9 cellular contexts compared by ENCODE assay signal in the genomic region with DNA sequence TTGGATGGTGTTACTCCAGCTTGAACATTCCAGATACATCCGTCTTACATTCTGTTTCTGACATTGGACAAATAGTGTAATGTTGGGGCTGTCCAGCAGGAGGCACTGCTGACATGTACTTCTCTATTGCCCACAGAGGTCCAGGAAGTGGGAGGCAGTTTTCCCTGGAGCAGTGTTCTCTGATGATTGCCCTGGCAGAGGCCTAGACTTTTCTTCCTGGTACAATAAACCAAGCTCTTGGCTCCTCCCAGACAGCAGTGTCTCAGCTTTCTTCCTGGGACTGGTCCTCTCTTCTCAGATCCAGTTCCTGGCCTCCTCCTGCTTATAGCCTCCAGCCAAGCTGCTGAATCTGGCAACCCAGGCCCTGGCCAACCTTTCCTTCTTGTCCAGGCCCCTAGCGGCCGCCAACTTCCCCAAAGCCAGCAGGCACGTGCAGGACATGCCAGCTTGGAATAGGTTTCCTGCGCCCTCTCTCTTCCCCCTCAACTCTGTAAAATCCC. TPM values are rescaled to one million over a fixed set of nuclear protein-coding genes. Genes with fewer than 3 reads are reported as not detected.
DNase-seq lines count a peak whose midpoint lies in the region; ATAC-seq and TF ChIP-seq lines count a peak whose summit lies in the region.
"Had no signal": no experiment of that assay in that cellular context is flagged by ENCODE, and none has a peak within 500 bp of the region (broad histone marks: within the 10 kb centered on the region; RNA-seq: fewer than 3 reads in every experiment).

No MANE protein-coding gene starts in this region.

- no TSS peak for BruUV-seq in OCI-LY7 (replicated peaks; lab: Mats Ljungman, UMichigan)

- TF ChIP-seq EP300 in neural cell (conservative IDR thresholded peaks at IDR 0.05; ENCODE audit: poor library complexity, severe bottlenecking), result no peak

- peak; percentile 58 for TF ChIP-seq RAD21 in neural cell (conservative IDR thresholded peaks at IDR 0.05)

- H3K4me1 Mint-ChIP-seq in activated T-helper 2 cell treated with anti-CD3 and anti-CD28 coated beads, Interferon-gamma antibody, Interleukin-2, Interleukin-4, amounts not matched to agents 10 μg/mL and 5 μg/mL and 100 μg/mL, durations not matched to agents 14 hours and 24 hours and 36 hours (ENCODE audit: low read depth), result peaks cover 19% of the 10 kb centered on the region
- peaks cover 8% of the 10 kb centered on the region for H3K4me1 Mint-ChIP-seq in type B pancreatic cell (ENCODE audit: unreplicated experiment)

- peaks cover 8% of the 10 kb centered on the region for H3K27me3 Mint-ChIP-seq in activated T-helper 2 cell treated with anti-CD3 and anti-CD28 coated beads, Interferon-gamma antibody, Interleukin-2, Interleukin-4, amounts not matched to agents 10 μg/mL and 5 μg/mL and 100 μg/mL, durations not matched to agents 14 hours and 24 hours and 36 hours (ENCODE audit: low read depth)
- no peaks in the 10 kb centered on the region for H3K27me3 Mint-ChIP-seq in type B pancreatic cell

- DNase-seq in COLO829 (ENCODE audit: low spot score), result peak; percentile 62
- DNase-seq in HS-5 (ENCODE audit: low read depth), result peak; percentile 53
- DNase-seq in OCI-LY7 (ENCODE audit: low spot score), result peak; percentile 63
- DNase-seq in activated T-helper 2 cell treated with anti-CD3 and anti-CD28 coated beads, Interferon-gamma antibody, Interleukin-2, Interleukin-4, amounts not matched to agents 10 μg/mL and 5 μg/mL and 100 μg/mL, durations not matched to agents 14 hours and 24 hours and 36 hours (ENCODE audit: low spot score), result peak; percentile 36
- DNase-seq in fibroblast of the aortic adventitia (ENCODE audit: low read depth), result peak; percentile 94
- DNase-seq in type B pancreatic cell (ENCODE audit: extremely low spot score, unreplicated experiment), result peak; percentile 79

- H3K9me2 ChIP-seq in OCI-LY7 (ENCODE audit: insufficient read depth, low read length) (no peaks in the 10 kb centered on the region), neural cell (ENCODE audit: insufficient read depth, low read length) (no peaks in the 10 kb centered on the region)

- intact Hi-C loops in OCI-LY7 (cut with micrococcal nuclease; ENCODE audit: unreplicated experiment), result loop anchor here (5.0 kb wide), 1 partner anchor 120 kb away; no protein-coding TSS in a partner anchor
- intact Hi-C loops in activated T-helper 2 cell treated with anti-CD3 and anti-CD28 coated beads, Interferon-gamma antibody, Interleukin-2, Interleukin-4, amounts not matched to agents 10 μg/mL and 5 μg/mL and 100 μg/mL, durations not matched to agents 14 hours and 24 hours and 36 hours (cut with micrococcal nuclease), result loop anchor here (1.0 to 5.0 kb wide), 2 partner anchors 120 to 190 kb away; no protein-coding TSS in a partner anchor

- H3K27ac ChIP-seq in OCI-LY7 (ENCODE audit: low read depth, low read length, poor library complexity, severe bottlenecking) (peak overlapping the region; percentile 72), neural cell (ENCODE audit: low read length) (no peak overlapping the region)

- POLR2A ChIA-PET in OCI-LY7 (lab: Charles Lee), result interaction anchor here (1.2 to 1.8 kb wide), 3 partner anchors 12 to 191 kb away, joined by 3 to 8 read pairs (median 7); no protein-coding TSS in a partner anchor

- no peaks in the 10 kb centered on the region for H3K36me3 Mint-ChIP-seq in activated T-helper 2 cell treated with anti-CD3 and anti-CD28 coated beads, Interferon-gamma antibody, Interleukin-2, Interleukin-4, amounts not matched to agents 10 μg/mL and 5 μg/mL and 100 μg/mL, durations not matched to agents 14 hours and 24 hours and 36 hours (ENCODE audit: low read depth)
- no peaks in the 10 kb centered on the region for H3K36me3 Mint-ChIP-seq in type B pancreatic cell

- no peaks in the 10 kb centered on the region for H4K20me1 ChIP-seq in OCI-LY7 (ENCODE audit: insufficient read depth, low read length)
- H4K20me1 ChIP-seq in neural cell (ENCODE audit: insufficient read depth), result no peaks in the 10 kb centered on the region

- no peak for ATAC-seq in GM21390 (IDR thresholded peaks at IDR 0.05; ENCODE audit: unreplicated experiment)

- H3K27me3 ChIP-seq in neural cell (ENCODE audit: insufficient read depth, low read depth, low read length), result no peaks in the 10 kb centered on the region

- peaks cover 11% of the 10 kb centered on the region; the same call in 1 of the 2 replicates for H3K79me2 ChIP-seq in OCI-LY7 (ENCODE audit: insufficient read depth, low read depth, low read length)
- H3K79me2 ChIP-seq in neural cell (replicated peaks; ENCODE audit: insufficient read depth, low read length), result no peaks in the 10 kb centered on the region

- H3K4me1 ChIP-seq in OCI-LY7 (ENCODE audit: insufficient read depth, low read length, poor library complexity, severe bottlenecking), result peaks cover 86% of the 10 kb centered on the region

- H3K4me3 ChIP-seq in OCI-LY7 (ENCODE audit: low read depth, low read length, poor library complexity, severe bottlenecking), result peak overlapping the region; percentile 72
- H3K4me3 ChIP-seq in fibroblast of the aortic adventitia (ENCODE audit: low read depth, low read length), result no peak overlapping the region
- no peak overlapping the region for H3K4me3 ChIP-seq in neural cell (ENCODE audit: low read length)

- CTCF ChIA-PET in OCI-LY7 (lab: Charles Lee; ENCODE audit: unreplicated experiment), result interaction anchor here (1.0 to 1.6 kb wide), 4 partner anchors 11 to 279 kb away, joined by 3 to 10 read pairs (median 6); no protein-coding TSS in a partner anchor

- H3K4me2 ChIP-seq in OCI-LY7 (ENCODE audit: low read length) (peak overlapping the region; percentile 83), neural cell (ENCODE audit: low read length) (no peak overlapping the region)

- peak; percentile 95 for TF ChIP-seq CTCF in OCI-LY7 (conservative IDR thresholded peaks at IDR 0.05; ENCODE audit: low read length)
- TF ChIP-seq CTCF in fibroblast of the aortic adventitia (IDR thresholded peaks at IDR 0.05; ENCODE audit: insufficient read depth, low read length), result peak; percentile 84
- peak; percentile 67 for TF ChIP-seq CTCF in neural cell (IDR thresholded peaks at IDR 0.05; ENCODE audit: poor library complexity, severe bottlenecking)
- peak; percentile 89 for TF ChIP-seq CTCF in type B pancreatic cell (conservative IDR thresholded peaks at IDR 0.05)

- no peak overlapping the region for H3K27ac Mint-ChIP-seq in activated T-helper 2 cell treated with anti-CD3 and anti-CD28 coated beads, Interferon-gamma antibody, Interleukin-2, Interleukin-4, amounts not matched to agents 10 μg/mL and 5 μg/mL and 100 μg/mL, durations not matched to agents 14 hours and 24 hours and 36 hours
- peak overlapping the region; percentile 66 for H3K27ac Mint-ChIP-seq in type B pancreatic cell

- no peaks in the 10 kb centered on the region for H3K9me3 Mint-ChIP-seq in activated T-helper 2 cell treated with anti-CD3 and anti-CD28 coated beads, Interferon-gamma antibody, Interleukin-2, Interleukin-4, amounts not matched to agents 10 μg/mL and 5 μg/mL and 100 μg/mL, durations not matched to agents 14 hours and 24 hours and 36 hours
- H3K9me3 Mint-ChIP-seq in type B pancreatic cell, result no peaks in the 10 kb centered on the region

- no peak overlapping the region for H3K4me3 Mint-ChIP-seq in activated T-helper 2 cell treated with anti-CD3 and anti-CD28 coated beads, Interferon-gamma antibody, Interleukin-2, Interleukin-4, amounts not matched to agents 10 μg/mL and 5 μg/mL and 100 μg/mL, durations not matched to agents 14 hours and 24 hours and 36 hours (ENCODE audit: low read depth)
- H3K4me3 Mint-ChIP-seq in type B pancreatic cell, result no peak overlapping the region

- no peaks in the 10 kb centered on the region for H3K9me3 ChIP-seq in OCI-LY7 (ENCODE audit: low read length)
- no peaks in the 10 kb centered on the region for H3K9me3 ChIP-seq in neural cell (ENCODE audit: low read length)

- H3K9ac ChIP-seq in neural cell (ENCODE audit: low read length), result no peak overlapping the region

- peaks cover 17% of the 10 kb centered on the region; the same call in 1 of the 2 replicates for H3K36me3 ChIP-seq in OCI-LY7 (ENCODE audit: insufficient read depth, low read length)
- H3K36me3 ChIP-seq in neural cell (ENCODE audit: insufficient read depth, low read length), result no peaks in the 10 kb centered on the region

- H3F3A ChIP-seq in neural cell (ENCODE audit: insufficient read depth, low read length, poor library complexity, severe bottlenecking), result no peaks in the 10 kb centered on the region

- peak overlapping the region; percentile 17; the same call in 1 of the 2 replicates for H2AFZ ChIP-seq in OCI-LY7 (ENCODE audit: low read length)
- H2AFZ ChIP-seq in neural cell (ENCODE audit: low read depth, low read length), result no peak overlapping the region

TF ChIP-seq in neural cell, 6 proteins besides CTCF, POLR2A, EP300 and RAD21:
- TF ChIP-seq TAF1 (IDR thresholded peaks at IDR 0.05; ENCODE audit: low read depth), result no peak
- peak; percentile 72 for TF ChIP-seq SMC3 (conservative IDR thresholded peaks at IDR 0.05; ENCODE audit: poor library complexity)

RNA-seq across cellular contexts. Expression of a gene that starts 14.9 kb away (rescaled TPM):
- total RNA-seq in OCI-LY7 (2014; rRNA removed; shearing (Covaris generic)), result 24.6 and 29.4 TPM in 2 replicates
- 30.5 and 31.7 TPM in 2 replicates for total RNA-seq in OCI-LY7 (2022)
- 5.8 and 6.5 TPM in 2 replicates for total RNA-seq in activated T-helper 2 cell treated with anti-CD3 and anti-CD28 coated beads, Interferon-gamma antibody, Interleukin-2, Interleukin-4, amounts not matched to agents 10 μg/mL and 5 μg/mL and 100 μg/mL, durations not matched to agents 14 hours and 24 hours and 36 hours
- total RNA-seq in fibroblast of the aortic adventitia (ENCODE audit: low replicate concordance), result 0.36 TPM in 1 of 2 replicates, not detected in the other
- polyA plus RNA-seq in neural cell, result 0.16 and 0.32 TPM in 2 replicates
- polyA minus RNA-seq in neural cell, result 0.73 and 1.0 TPM in 2 replicates
- total RNA-seq in type B pancreatic cell (ENCODE audit: low replicate concordance), result 7.1 and 19.9 TPM in 2 replicates

RNA-seq across cellular contexts. Expression of a gene that starts 59.1 kb away (rescaled TPM):
- total RNA-seq in OCI-LY7 (2014; rRNA removed; shearing (Covaris generic)), result not detected in 2 replicates
- total RNA-seq in OCI-LY7 (2022), result not detected in 2 replicates
- not detected in 2 replicates for total RNA-seq in activated T-helper 2 cell treated with anti-CD3 and anti-CD28 coated beads, Interferon-gamma antibody, Interleukin-2, Interleukin-4, amounts not matched to agents 10 μg/mL and 5 μg/mL and 100 μg/mL, durations not matched to agents 14 hours and 24 hours and 36 hours
- 0.09 TPM in 1 of 2 replicates, not detected in the other for total RNA-seq in fibroblast of the aortic adventitia (ENCODE audit: low replicate concordance)
- not detected in 2 replicates for polyA plus RNA-seq in neural cell
- polyA minus RNA-seq in neural cell, result not detected in 2 replicates
- total RNA-seq in type B pancreatic cell (ENCODE audit: low replicate concordance), result 1.1 and 2.8 TPM in 2 replicates
- total RNA-seq: urinary bladder had no signal

Comparison
In these comparisons a context has a peak if more than half of its experiments do, and no peak if none do; other contexts are left out.
1. DNase-seq: peak in every context shown above with its lines; median percentile 94 in fibroblast of the aortic adventitia; 79 in type B pancreatic cell; 63 in OCI-LY7; 62 in COLO829; 53 in HS-5; 36 in activated T-helper 2 cell treated with anti-CD3 and anti-CD28 coated beads, Interferon-gamma antibody, Interleukin-2, Interleukin-4, amounts not matched to agents 10 μg/mL and 5 μg/mL and 100 μg/mL, durations not matched to agents 14 hours and 24 hours and 36 hours.